Comparison of ENCODE assay signal across 9 cellular contexts in the genomic region with DNA sequence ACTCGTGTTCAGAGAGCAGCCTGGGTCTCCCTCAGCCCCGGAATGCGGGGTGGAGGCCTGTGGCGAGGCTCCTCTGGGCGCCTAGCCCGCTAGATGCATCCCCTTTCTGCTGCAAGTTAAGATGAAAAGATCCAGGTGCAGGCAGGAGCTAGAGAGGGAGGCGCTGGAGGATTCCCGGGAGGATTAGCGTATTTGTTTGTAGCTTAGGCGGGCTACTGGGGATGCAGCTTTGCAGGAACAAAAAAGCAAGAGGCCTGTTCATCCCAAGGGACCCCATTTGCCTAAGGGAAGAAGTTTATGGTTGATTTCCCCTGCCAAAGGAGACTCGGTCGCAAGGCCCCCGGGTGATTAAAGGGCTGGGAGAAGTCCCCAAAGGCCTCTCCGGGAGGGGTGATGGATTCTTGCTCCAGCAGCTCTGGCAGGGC. TPM values are rescaled to one million over a fixed set of nuclear protein-coding genes. Genes with fewer than 3 reads are reported as not detected.
DNase-seq lines count a peak whose midpoint lies in the region; ATAC-seq lines count a peak whose summit lies in the region.
"Had no signal": no experiment of that assay in that cellular context is flagged by ENCODE, and none has a peak within 500 bp of the region (broad histone marks: within the 10 kb centered on the region; RNA-seq: fewer than 3 reads in every experiment).

No MANE protein-coding gene starts in this region.

- peaks cover 13% of the 10 kb centered on the region for H3K4me1 Mint-ChIP-seq in activated naive CD8-positive, alpha-beta T cell treated with anti-CD3 and anti-CD28 coated beads, Interleukin-2, amount 50 U/mL, for 24 hours

- peak overlapping the region; percentile 38 for H3K4me3 Mint-ChIP-seq in activated naive CD8-positive, alpha-beta T cell treated with anti-CD3 and anti-CD28 coated beads, Interleukin-2, amount 50 U/mL, for 24 hours

- no peak overlapping the region for H3K27ac Mint-ChIP-seq in activated naive CD8-positive, alpha-beta T cell treated with anti-CD3 and anti-CD28 coated beads, Interleukin-2, amount 50 U/mL, for 24 hours

- in situ Hi-C loops in G401 (cut with HindIII; ENCODE audit: low sequenced_read_pairs) = no loop called here

- no peak for ATAC-seq in activated naive CD8-positive, alpha-beta T cell treated with anti-CD3 and anti-CD28 coated beads, Interleukin-2, amount 50 U/mL, for 24 hours
- ATAC-seq in GM21367 (IDR thresholded peaks at IDR 0.05; ENCODE audit: unreplicated experiment) (no peak), HG02763 (IDR thresholded peaks at IDR 0.05; ENCODE audit: unreplicated experiment) (no peak), HG02571 (IDR thresholded peaks at IDR 0.05; ENCODE audit: unreplicated experiment) (no peak), GM18907 (IDR thresholded peaks at IDR 0.05; ENCODE audit: unreplicated experiment) (no peak)

- DNase-seq in G401 (ENCODE audit: low spot score) = peak; percentile 58
- DNase-seq in NCI-H187 (lab: John Stamatoyannopoulos, UW) = peak; percentile 72 to 77
- no peak for DNase-seq in activated naive CD8-positive, alpha-beta T cell treated with anti-CD3 and anti-CD28 coated beads, Interleukin-2, amount 50 U/mL, for 24 hours
- peak; percentile 39 for DNase-seq in occipital lobe (lab: John Stamatoyannopoulos, UW)

- H3K9me3 Mint-ChIP-seq in activated naive CD8-positive, alpha-beta T cell treated with anti-CD3 and anti-CD28 coated beads, Interleukin-2, amount 50 U/mL, for 24 hours = no peaks in the 10 kb centered on the region

- no peaks in the 10 kb centered on the region for H3K36me3 Mint-ChIP-seq in activated naive CD8-positive, alpha-beta T cell treated with anti-CD3 and anti-CD28 coated beads, Interleukin-2, amount 50 U/mL, for 24 hours (ENCODE audit: low read depth)

- H3K27me3 Mint-ChIP-seq in activated naive CD8-positive, alpha-beta T cell treated with anti-CD3 and anti-CD28 coated beads, Interleukin-2, amount 50 U/mL, for 24 hours = peaks cover 63% of the 10 kb centered on the region

RNA-seq across cellular contexts. Expression of a gene that starts 0.8 kb away (rescaled TPM):
- 0.75 TPM in 1 of 2 replicates, not detected in the other for total RNA-seq in G401 (2014; rRNA removed; shearing (Covaris generic))
- total RNA-seq in occipital lobe = 6.9 TPM
- total RNA-seq: dermis microvascular lymphatic vessel endothelial cell had no signal

RNA-seq across cellular contexts. Expression of a gene that starts 37.5 kb away (rescaled TPM):
- total RNA-seq in G401 (2014; rRNA removed; shearing (Covaris generic)) = 1.4 and 1.5 TPM in 2 replicates
- 6.1 TPM for total RNA-seq in occipital lobe
